In the genomic region with DNA sequence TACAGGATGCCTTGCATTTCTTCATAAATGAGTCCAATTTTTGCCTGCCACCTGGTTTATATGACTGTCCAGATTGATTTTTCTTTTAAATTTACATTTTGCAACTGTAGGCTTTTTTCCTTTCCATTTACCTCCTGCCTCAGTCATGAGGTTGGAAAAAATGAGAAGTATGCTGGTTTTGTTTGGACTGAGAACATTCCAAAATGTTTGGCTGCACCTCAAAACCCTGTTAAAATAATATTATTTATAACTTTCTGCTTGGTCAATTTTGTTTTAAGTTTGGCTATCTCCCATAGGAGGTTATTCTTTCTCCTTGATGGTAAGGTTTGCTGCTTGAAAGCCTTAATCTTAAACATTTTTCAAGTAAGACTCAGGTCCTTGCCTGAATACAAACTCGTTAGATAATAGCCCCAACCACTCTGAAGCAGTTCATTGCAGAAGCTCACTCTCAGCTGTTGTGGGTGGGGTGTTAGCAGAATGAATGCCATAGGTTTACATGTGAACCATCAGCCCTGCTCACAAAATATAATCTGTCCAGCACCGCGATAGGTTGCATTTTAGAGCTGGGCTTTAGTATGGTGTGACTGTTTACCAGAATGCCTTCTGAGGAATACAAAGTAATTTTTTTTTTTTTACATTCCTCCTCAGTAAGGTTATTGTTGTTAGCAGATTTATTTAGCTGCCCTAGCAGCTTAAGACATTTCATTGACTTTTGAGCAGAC, we compare ENCODE assay signal across 9 cellular contexts.
A peak's percentile ranks its signal among the peaks of the same experiment; 100 is the strongest.
DNase-seq lines count a peak whose midpoint lies in the region; ATAC-seq and TF ChIP-seq lines count a peak whose summit lies in the region.
"Had no signal": no experiment of that assay in that cellular context is flagged by ENCODE, and none has a peak within 500 bp of the region (broad histone marks: within the 10 kb centered on the region; RNA-seq: fewer than 3 reads in every experiment).

No MANE protein-coding gene starts in this region.

- no peak overlapping the region for H3K4me3 Mint-ChIP-seq in CD4-positive, alpha-beta T cell
- H3K4me3 Mint-ChIP-seq in activated T-cell treated with anti-CD3 and anti-CD28 coated beads, Interleukin-2, amount 50 U/mL, for 4 hours, result no peak overlapping the region
- H3K4me3 Mint-ChIP-seq: activated CD8-positive, alpha-beta T cell treated with anti-CD3 and anti-CD28 coated beads, Interleukin-2, amount 10 ng/mL, durations not matched to agents 7 days and 5 days had no signal

- peak; percentile 12 for DNase-seq in NCI-H69 (lab: John Stamatoyannopoulos, UW)
- DNase-seq in aorta, result no peak
- no peak for DNase-seq in NCI-H128 (lab: John Stamatoyannopoulos, UW; ENCODE audit: unreplicated experiment)
- DNase-seq in CD4-positive, alpha-beta T cell, result no peak
- DNase-seq in activated T-cell treated with anti-CD3 and anti-CD28 coated beads, Interleukin-2, amount 50 U/mL, for 4 hours, result no peak
- DNase-seq: activated CD8-positive, alpha-beta T cell treated with anti-CD3 and anti-CD28 coated beads, Interleukin-2, amount 10 ng/mL, durations not matched to agents 7 days and 5 days had no signal

- intact Hi-C loops in aorta (cut with DNase I), result loop anchor here (5.0 to 10.0 kb wide), 3 partner anchors 419 to 543 kb away; no protein-coding TSS in a partner anchor
- intact Hi-C loops in CD4-positive, alpha-beta T cell (cut with DNase I, micrococcal nuclease), result no loop called here

- H3K4me1 ChIP-seq in esophagus (ENCODE audit: control insufficient read depth in 2 of 2, insufficient read depth in 2 of 2, low read length in 1 of 2), result no peaks in the 10 kb centered on the region
- H3K4me1 ChIP-seq in muscle layer of colon (ENCODE audit: insufficient read depth, low read length), result peaks cover 27% of the 10 kb centered on the region
- H3K4me1 ChIP-seq in aorta (ENCODE audit: control insufficient read depth in 1 of 2, insufficient read depth in 2 of 2, low read length in 2 of 2), result peaks cover 2 to 16% of the 10 kb centered on the region in 2 donors

- TF ChIP-seq CTCF in CD4-positive, alpha-beta T cell (IDR thresholded peaks at IDR 0.05), result no peak

- ATAC-seq in aorta (ENCODE audit: low FRiP score), result peak; percentile 80
- ATAC-seq in CD4-positive, alpha-beta T cell (ENCODE audit: poor library complexity), result no peak
- ATAC-seq in activated T-cell treated with anti-CD3 and anti-CD28 coated beads, Interleukin-2, amount 50 U/mL, for 4 hours, result no peak
- ATAC-seq: activated CD8-positive, alpha-beta T cell treated with anti-CD3 and anti-CD28 coated beads, Interleukin-2, amount 10 ng/mL, durations not matched to agents 7 days and 5 days had no signal

- H3K27me3 Mint-ChIP-seq in CD4-positive, alpha-beta T cell, result no peaks in the 10 kb centered on the region
- H3K27me3 Mint-ChIP-seq in activated T-cell treated with anti-CD3 and anti-CD28 coated beads, Interleukin-2, amount 50 U/mL, for 4 hours (ENCODE audit: low read depth), result peaks cover 1% of the 10 kb centered on the region

- H3K27ac Mint-ChIP-seq in CD4-positive, alpha-beta T cell, result no peak overlapping the region
- H3K27ac Mint-ChIP-seq: activated CD8-positive, alpha-beta T cell treated with anti-CD3 and anti-CD28 coated beads, Interleukin-2, amount 10 ng/mL, durations not matched to agents 7 days and 5 days had no signal

- no peak overlapping the region for H3K9ac ChIP-seq in muscle layer of colon (ENCODE audit: low read length)

- H3K27ac ChIP-seq in esophagus (ENCODE audit: low read depth in 2 of 2, low read length in 1 of 2) (peak overlapping the region; percentile 0 to 45), muscle layer of colon (ENCODE audit: low read depth, low read length) (peak overlapping the region; percentile 69), aorta (ENCODE audit: low read depth in 1 of 2, low read length in 2 of 2) (peak overlapping the region; percentile 90 to 93)
- no peak overlapping the region for H3K27ac ChIP-seq in CD4-positive, alpha-beta T cell (ENCODE audit: low read depth, low read length)

- POLR2A ChIA-PET in CD4-positive, alpha-beta T cell (lab: Charles Lee), result no interaction called here

- peaks cover 5% of the 10 kb centered on the region for H3K9me3 Mint-ChIP-seq in CD4-positive, alpha-beta T cell
- peaks cover 2% of the 10 kb centered on the region for H3K9me3 Mint-ChIP-seq in activated T-cell treated with anti-CD3 and anti-CD28 coated beads, Interleukin-2, amount 50 U/mL, for 4 hours

- no peaks in the 10 kb centered on the region for H3K9me3 ChIP-seq in esophagus (ENCODE audit: control insufficient read depth in 2 of 2, insufficient read depth in 1 of 2, low read depth in 1 of 2, low read length in 1 of 2)
- no peaks in the 10 kb centered on the region for H3K9me3 ChIP-seq in muscle layer of colon (ENCODE audit: low read length)
- no peaks in the 10 kb centered on the region for H3K9me3 ChIP-seq in aorta (ENCODE audit: control insufficient read depth, low read length)
- H3K9me3 ChIP-seq in CD4-positive, alpha-beta T cell (ENCODE audit: control insufficient read depth, low read length), result peaks cover 1% of the 10 kb centered on the region

- H3K36me3 ChIP-seq in esophagus (ENCODE audit: control insufficient read depth in 2 of 2, insufficient read depth in 2 of 2, low read length in 1 of 2) (no peaks in the 10 kb centered on the region), muscle layer of colon (ENCODE audit: insufficient read depth, low read length) (no peaks in the 10 kb centered on the region), aorta (ENCODE audit: control insufficient read depth in 1 of 2, insufficient read depth in 2 of 2, low read length in 1 of 2) (no peaks in the 10 kb centered on the region)

- H3K4me3 ChIP-seq in esophagus (ENCODE audit: low read depth in 1 of 2, low read length in 2 of 2) (no peak overlapping the region), muscle layer of colon (ENCODE audit: low read depth in 1 of 2, low read length in 2 of 2) (peak overlapping the region in 1 of 2 donors; percentile 33), aorta (ENCODE audit: low read length in 2 of 2) (no peak overlapping the region)
- H3K4me3 ChIP-seq: skin epidermis had no signal

- H3K27me3 ChIP-seq in esophagus (ENCODE audit: control insufficient read depth in 1 of 2, insufficient read depth in 2 of 2, low read length in 2 of 2), result no peaks in the 10 kb centered on the region
- H3K27me3 ChIP-seq in muscle layer of colon (ENCODE audit: control insufficient read depth in 1 of 2, insufficient read depth in 2 of 2, low read length in 2 of 2), result no peaks in the 10 kb centered on the region
- no peaks in the 10 kb centered on the region for H3K27me3 ChIP-seq in aorta (ENCODE audit: control insufficient read depth in 1 of 2, insufficient read depth in 2 of 2, low read length in 1 of 2)
- H3K27me3 ChIP-seq in CD4-positive, alpha-beta T cell (ENCODE audit: control insufficient read depth, insufficient read depth, low read length), result no peaks in the 10 kb centered on the region

- CTCF ChIA-PET in CD4-positive, alpha-beta T cell (lab: Charles Lee), result no interaction called here

- H3K36me3 Mint-ChIP-seq in CD4-positive, alpha-beta T cell (ENCODE audit: low read depth), result peaks cover 1% of the 10 kb centered on the region
- no peaks in the 10 kb centered on the region for H3K36me3 Mint-ChIP-seq in activated T-cell treated with anti-CD3 and anti-CD28 coated beads, Interleukin-2, amount 50 U/mL, for 4 hours (ENCODE audit: insufficient read depth)

- no peaks in the 10 kb centered on the region for H3K4me1 Mint-ChIP-seq in CD4-positive, alpha-beta T cell (ENCODE audit: low read depth)
- H3K4me1 Mint-ChIP-seq in activated T-cell treated with anti-CD3 and anti-CD28 coated beads, Interleukin-2, amount 50 U/mL, for 4 hours (ENCODE audit: low read depth), result no peaks in the 10 kb centered on the region

- 20 to 47% methylated on average over 3 of the region's 3 CpGs for WGBS in esophagus, 2 donors
- 1 to 4% methylated on average over 3 of the region's 3 CpGs for WGBS in aorta, 2 donors

Comparison
In these comparisons a context has a peak if more than half of its experiments do, and no peak if none do; other contexts are left out.
1. intact Hi-C loops: an anchor here in aorta (5.0 to 10.0 kb wide); none called in CD4-positive, alpha-beta T cell.